ENCODE assay signal across 25 cellular contexts in genomic region chr5:102766295-102767090, GRCh38.
"Had no signal": no experiment of that assay in that cellular context is flagged by ENCODE, and none has a peak within 500 bp of the region (broad histone marks: within the 10 kb centered on the region; RNA-seq: fewer than 3 reads in every experiment).

No MANE protein-coding gene starts in this region.

- H3K9me3 Mint-ChIP-seq: endodermal cell; memory B cell; nephron progenitor cell; stimulated activated memory B cell treated with anti-CD40 and anti-IgM and Interleukin-4, amounts not matched to agents 10 μg/mL and 1 μg/mL and 100 μg/mL, for 72 hours had no signal

- H3K9me3 ChIP-seq: heart left ventricle, testis, vagina had no signal

- H3K36me3 Mint-ChIP-seq: memory B cell; stimulated activated memory B cell treated with anti-CD40 and anti-IgM and Interleukin-4, amounts not matched to agents 10 μg/mL and 1 μg/mL and 100 μg/mL, for 72 hours had no signal

- H3K4me1 ChIP-seq: testis had no signal

- H3K27ac Mint-ChIP-seq: endodermal cell; memory B cell; nephron progenitor cell; stimulated activated memory B cell treated with anti-CD40 and anti-IgM and Interleukin-4, amounts not matched to agents 10 μg/mL and 1 μg/mL and 100 μg/mL, for 72 hours; T-helper 17 cell had no signal

- ATAC-seq: heart left ventricle; left colon; sciatic nerve; stimulated activated memory B cell treated with anti-CD40 and anti-IgM and Interleukin-4, amounts not matched to agents 10 μg/mL and 1 μg/mL and 100 μg/mL, for 72 hours; T-helper 17 cell had no signal

- H3K27ac ChIP-seq: epithelial cell of prostate, heart left ventricle, testis, vagina had no signal

- H3K4me3 Mint-ChIP-seq: endodermal cell; memory B cell; nephron progenitor cell; stimulated activated memory B cell treated with anti-CD40 and anti-IgM and Interleukin-4, amounts not matched to agents 10 μg/mL and 1 μg/mL and 100 μg/mL, for 72 hours; T-helper 17 cell had no signal

- H3K4me3 ChIP-seq: heart left ventricle, testis, vagina had no signal

- DNase-seq: activated CD4-positive, alpha-beta T cell treated with anti-CD3 and anti-CD28 coated beads, Interleukin-2, amount 50 U/mL, for 1 hour; activated CD4-positive, CD25-positive, alpha-beta regulatory T cell; activated CD8-positive, alpha-beta memory T cell treated with anti-CD3 and anti-CD28 coated beads for 24 hours; activated CD8-positive, alpha-beta memory T cell treated with anti-CD3 and anti-CD28 coated beads, Interleukin-2, amount 50 U/mL, for 4 hours; activated effector memory CD4-positive, alpha-beta T cell treated with Interleukin-2 at 50 U/mL for 16 hours; activated T-cell treated with anti-CD3 and anti-CD28 coated beads, Interleukin-2, amount 50 U/mL, for 48 hours; cerebellar nuclear complex; cortex of kidney; endodermal cell; heart left ventricle; islet precursor cell; left colon; nephron progenitor cell; occipital lobe; small intestine; stimulated activated CD4-positive, alpha-beta T cell treated with anti-CD3 and anti-CD28 coated beads, Interleukin-15, amount 100 ng/mL, for 24 hours; SW 1271; T-helper 17 cell; testis; trophoblast cell had no signal

- H3K27me3 ChIP-seq: heart left ventricle, testis, vagina had no signal

- H3K36me3 ChIP-seq: heart left ventricle, vagina had no signal

- H3K27me3 Mint-ChIP-seq: stimulated activated memory B cell treated with anti-CD40 and anti-IgM and Interleukin-4, amounts not matched to agents 10 μg/mL and 1 μg/mL and 100 μg/mL, for 72 hours; T-helper 17 cell had no signal
